In the genomic region with DNA sequence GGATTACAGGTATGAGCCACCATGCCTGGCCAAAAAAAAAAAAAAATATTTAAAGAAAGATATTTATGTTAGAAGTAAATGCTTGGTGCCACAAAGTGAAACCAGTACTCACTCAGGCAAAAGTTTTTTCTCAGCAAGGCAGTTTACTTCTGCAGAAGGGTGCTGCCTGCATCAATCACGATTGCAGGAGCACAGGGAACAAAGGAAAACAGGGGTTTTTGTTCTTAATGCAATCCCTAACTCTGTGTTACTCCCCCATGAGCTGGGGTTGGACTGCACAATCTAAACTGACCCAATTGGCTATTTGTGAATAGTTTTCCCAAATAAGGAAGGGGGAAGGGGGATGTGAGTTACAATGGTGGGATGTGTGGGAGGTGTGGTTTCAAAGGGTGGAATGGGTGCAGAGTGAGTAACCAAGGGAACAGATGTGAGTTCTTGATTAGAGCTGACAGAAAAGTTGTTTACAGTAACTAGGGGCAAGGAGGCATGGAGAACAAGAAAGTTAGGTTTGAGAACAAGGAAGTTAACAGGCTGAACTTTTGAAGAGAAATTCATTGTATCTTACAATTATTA, we compare ENCODE assay signal across 24 cellular contexts.
"Had no signal": no experiment of that assay in that cellular context is flagged by ENCODE, and none has a peak within 500 bp of the region (broad histone marks: within the 10 kb centered on the region; RNA-seq: fewer than 3 reads in every experiment).

No MANE protein-coding gene starts in this region.

- H2AFZ ChIP-seq: parathyroid adenoma had no signal

- ATAC-seq: activated CD8-positive, alpha-beta memory T cell treated with anti-CD3 and anti-CD28 coated beads, Interleukin-2, amount 10 ng/mL, durations not matched to agents 7 days and 5 days had no signal

- H3K27me3 ChIP-seq: neutrophil, tibial nerve had no signal

- H3K27me3 Mint-ChIP-seq: activated CD4-positive, alpha-beta memory T cell treated with anti-CD3 and anti-CD28 coated beads for 36 hours; activated CD8-positive, alpha-beta memory T cell treated with anti-CD3 and anti-CD28 coated beads, Interleukin-2, amount 10 ng/mL, durations not matched to agents 7 days and 5 days; activated naive CD8-positive, alpha-beta T cell; activated T-cell treated with anti-CD3 and anti-CD28 coated beads, Interleukin-2, amount 50 U/mL, for 24 hours; brain had no signal

- H3K27ac Mint-ChIP-seq: activated CD4-positive, alpha-beta memory T cell treated with anti-CD3 and anti-CD28 coated beads for 36 hours; activated CD8-positive, alpha-beta memory T cell treated with anti-CD3 and anti-CD28 coated beads, Interleukin-2, amount 10 ng/mL, durations not matched to agents 7 days and 5 days; activated naive CD8-positive, alpha-beta T cell; activated T-cell treated with anti-CD3 and anti-CD28 coated beads, Interleukin-2, amount 50 U/mL, for 24 hours; brain had no signal

- H3K79me2 ChIP-seq: parathyroid adenoma had no signal

- H3K4me1 Mint-ChIP-seq: activated CD8-positive, alpha-beta memory T cell treated with anti-CD3 and anti-CD28 coated beads, Interleukin-2, amount 10 ng/mL, durations not matched to agents 7 days and 5 days; brain had no signal

- H3K36me3 ChIP-seq: neutrophil, WERI-Rb-1 had no signal

- H3K4me3 Mint-ChIP-seq: activated CD4-positive, alpha-beta memory T cell treated with anti-CD3 and anti-CD28 coated beads for 36 hours; activated CD8-positive, alpha-beta memory T cell treated with anti-CD3 and anti-CD28 coated beads, Interleukin-2, amount 10 ng/mL, durations not matched to agents 7 days and 5 days; activated naive CD8-positive, alpha-beta T cell; activated T-cell treated with anti-CD3 and anti-CD28 coated beads, Interleukin-2, amount 50 U/mL, for 24 hours; brain had no signal

- H3K4me3 ChIP-seq: coronary artery, lung, skin epidermis, tibial nerve had no signal

- H3K4me1 ChIP-seq: parathyroid adenoma, tibial nerve had no signal

- FAIRE-seq: frontal cortex, islet of Langerhans had no signal

- H3K9ac ChIP-seq: parathyroid adenoma had no signal

- H3K27ac ChIP-seq: coronary artery, epithelial cell of prostate, neutrophil, parathyroid adenoma, skin epidermis, tibial nerve, WERI-Rb-1 had no signal

- DNase-seq: activated CD4-positive, alpha-beta memory T cell treated with anti-CD3 and anti-CD28 coated beads for 36 hours; activated CD8-positive, alpha-beta memory T cell treated with anti-CD3 and anti-CD28 coated beads, Interleukin-2, amount 10 ng/mL, durations not matched to agents 7 days and 5 days; activated gamma-delta T cell treated with Interleukin-2 at 50 U/mL for 16 hours; activated T-cell treated with anti-CD3 and anti-CD28 coated beads, Interleukin-2, amount 50 U/mL, for 24 hours; central memory CD4-positive, alpha-beta T cell; effector CD8-positive, alpha-beta T cell; head of caudate nucleus; midbrain; stimulated activated CD4-positive, alpha-beta T cell treated with anti-CD3 and anti-CD28 coated beads, Interleukin-4, amount 100 ng/mL, for 4 hours; stimulated activated CD8-positive, alpha-beta memory T cell treated with anti-CD3 and anti-CD28 coated beads, Interleukin-4, amount 100 ng/mL, for 48 hours; stimulated activated naive CD4-positive, alpha-beta T cell treated with Interleukin-2 at 50 U/mL for 16 hours; substantia nigra; WERI-Rb-1 had no signal
